ENCODE assay signal across 8 cellular contexts in genomic region chr19:44071824-44072542, GRCh38. TPM values are rescaled to one million over a fixed set of nuclear protein-coding genes. Genes with fewer than 3 reads are reported as not detected.
DNase-seq lines count a peak whose midpoint lies in the region; ATAC-seq, FAIRE-seq and TF ChIP-seq lines count a peak whose summit lies in the region.

TSS of gene ZNF284 (plus strand) at chr19:44072159. CDS start at chr19:44076390, 4,231 bp downstream.

- no peaks in the 10 kb centered on the region for H3K36me3 ChIP-seq in SU-DHL-6 (ENCODE audit: low read length)
- H3K36me3 ChIP-seq in cardiac muscle cell: peaks cover 5% of the 10 kb centered on the region
- no peaks in the 10 kb centered on the region for H3K36me3 ChIP-seq in pancreas
- peaks cover 0 to 29% (median under 1%) of the 10 kb centered on the region in 3 donors for H3K36me3 ChIP-seq in tibial nerve

- H3K27ac ChIP-seq in SU-DHL-6 (ENCODE audit: low read depth, low read length): no peak within 1 kb of the TSS
- H3K27ac ChIP-seq in cardiac muscle cell: no peak within 1 kb of the TSS
- peak within 1 kb of the TSS in 3 of 4 donors; percentile 4 to 45 (median 39) for H3K27ac ChIP-seq in pancreas
- peak within 1 kb of the TSS in 2 of 4 donors; percentile 31 to 52 for H3K27ac ChIP-seq in tibial nerve

- H3K4me3 ChIP-seq in SU-DHL-6 (ENCODE audit: insufficient read depth, low read length, poor library complexity, severe bottlenecking) (peak within 1 kb of the TSS; percentile 55), cardiac muscle cell (peak within 1 kb of the TSS; percentile 67), pancreas (peak within 1 kb of the TSS; percentile 26 to 70 (median 52)), tibial nerve (peak within 1 kb of the TSS; percentile 57 to 71 (median 63))

- peak; percentile 93 for DNase-seq in EH (ENCODE audit: low read depth)
- peak; percentile 77 for DNase-seq in H4 (ENCODE audit: low spot score)
- DNase-seq in MV-4-11 (lab: John Stamatoyannopoulos, UW): peak; percentile 97
- DNase-seq in activated naive CD8-positive, alpha-beta T cell treated with anti-CD3 and anti-CD28 coated beads, Interleukin-2, amount 50 U/mL, for 16 hours (ENCODE audit: low read depth, low spot score): peak; percentile 69
- DNase-seq in cardiac muscle cell (ENCODE audit: low read depth in 1 of 2, low spot score in 1 of 2): peak; percentile 87 to 93
- DNase-seq in pancreas: peak; percentile 83 to 91 (median 86)
- peak; percentile 54 to 77 for DNase-seq in tibial nerve (ENCODE audit: low spot score in 2 of 2)

- intact Hi-C loops in pancreas (cut with DNase I): no loop called here

- peak within 1 kb of the TSS; percentile 62 for H3K4me2 ChIP-seq in SU-DHL-6 (ENCODE audit: low read depth, low read length, poor library complexity, severe bottlenecking)

- WGBS in pancreas, 2 donors: 1% methylated on average over 40 of the region's 40 CpGs
- WGBS in tibial nerve, 2 donors: 1 to 2% methylated on average over 28 to 40 of the region's 40 CpGs

- peak within 1 kb of the TSS; percentile 50 for H3K9ac ChIP-seq in SU-DHL-6 (ENCODE audit: low read length)

- no peaks in the 10 kb centered on the region for H3K79me2 ChIP-seq in SU-DHL-6 (ENCODE audit: insufficient read depth, low read length)

- peak; percentile 30 to 66 for TF ChIP-seq EP300 in tibial nerve (IDR thresholded peaks at IDR 0.05)

- peak within 1 kb of the TSS; percentile 94 for H2AFZ ChIP-seq in SU-DHL-6 (ENCODE audit: low read depth, low read length, severe bottlenecking)

- TF ChIP-seq CTCF in SU-DHL-6 (IDR thresholded peaks at IDR 0.05; ENCODE audit: insufficient read depth, low read length, poor library complexity, severe bottlenecking) (no peak), cardiac muscle cell (IDR thresholded peaks at IDR 0.05; ENCODE audit: low read depth, low read length) (no peak), pancreas (IDR thresholded peaks at IDR 0.05) (no peak), tibial nerve (IDR thresholded peaks at IDR 0.05) (no peak)

- H3K4me1 ChIP-seq in cardiac muscle cell (ENCODE audit: low read depth): peaks cover 5% of the 10 kb centered on the region
- peaks cover 0 to 3% (median 0%) of the 10 kb centered on the region in 3 donors for H3K4me1 ChIP-seq in pancreas
- peaks cover 0 to 11% (median 5%) of the 10 kb centered on the region in 4 donors for H3K4me1 ChIP-seq in tibial nerve

- no peak for FAIRE-seq in pancreas (lab: Jason Lieb, UNC)

- no peak for TF ChIP-seq POLR2A in tibial nerve (IDR thresholded peaks at IDR 0.05)

- H3K27me3 ChIP-seq in SU-DHL-6 (ENCODE audit: low read length) (no peaks in the 10 kb centered on the region), cardiac muscle cell (no peaks in the 10 kb centered on the region), pancreas (no peaks in the 10 kb centered on the region), tibial nerve (no peaks in the 10 kb centered on the region)

- no peaks in the 10 kb centered on the region for H4K20me1 ChIP-seq in SU-DHL-6 (ENCODE audit: low read depth, low read length)

- peak; percentile 100 for ATAC-seq in pancreas

- H3K9me2 ChIP-seq in SU-DHL-6 (replicated peaks; ENCODE audit: insufficient read depth, low read length): no peaks in the 10 kb centered on the region

- 0 out of 2 replicates have a peak, but pooled peaks cover 6% of the 10 kb centered on the region for H3K9me3 ChIP-seq in SU-DHL-6 (ENCODE audit: insufficient read depth, low read length)
- H3K9me3 ChIP-seq in cardiac muscle cell (ENCODE audit: low read depth): no peaks in the 10 kb centered on the region
- H3K9me3 ChIP-seq in pancreas: peaks cover 0 to 5% (median 1%) of the 10 kb centered on the region in 4 donors
- peaks cover 0 to 39% (median 7%) of the 10 kb centered on the region in 4 donors for H3K9me3 ChIP-seq in tibial nerve

- no peaks in the 10 kb centered on the region for H3F3A ChIP-seq in SU-DHL-6 (ENCODE audit: insufficient read depth)

RNA-seq across cellular contexts. Expression of gene ZNF284, which starts in this region (rescaled TPM):
- total RNA-seq in H4 (2014; rRNA removed; shearing (Covaris generic)): 1.1 and 1.8 TPM in 2 replicates
- 1.8 and 3.5 TPM in 2 replicates for total RNA-seq in cardiac muscle cell
- polyA plus RNA-seq in cardiac muscle cell: 1.2 and 1.7 TPM in 2 replicates
- 1 to 10 TPM in 1 of 6 donors, under 1 TPM in 5; 0.42 to 1.9 (median 0.85) TPM for total RNA-seq in pancreas
- polyA plus RNA-seq in pancreas: under 1 TPM; 0.53 to 0.92 TPM
- 1 to 10 TPM; 1.8 to 3.1 (median 2.0) TPM for total RNA-seq in tibial nerve

Comparison
In these comparisons a context has a peak if more than half of its experiments do, and no peak if none do; other contexts are left out.
1. H3K27ac ChIP-seq: peak in pancreas (3 of 4); none in SU-DHL-6 (single experiment) and cardiac muscle cell (single experiment).
2. Peak in every context shown above with its lines, with median percentiles within 50 percentile points of each other: DNase-seq and H3K4me3 ChIP-seq.